In genomic region chr6:27053738-27054137, GRCh38 we compare ENCODE assay signal across 1 cellular context.
TF ChIP-seq lines count a peak whose summit lies in the region.

No MANE protein-coding gene starts in this region.

TF ChIP-seq in GM12878, 131 proteins besides CTCF, POLR2A, EP300 and RAD21 (continued from another document):
- TF ChIP-seq ZNF592 (IDR thresholded peaks at IDR 0.05) (no peak), SKIL (IDR thresholded peaks at IDR 0.05; ENCODE audit: low read depth, poor library complexity, severe bottlenecking) (no peak), PRDM15 (CRISPR knock-in tag; IDR thresholded peaks at IDR 0.05) (no peak), CHD4 (IDR thresholded peaks at IDR 0.05) (no peak), YY1 (IDR thresholded peaks at IDR 0.05; ENCODE audit: low read depth, low read length) (no peak), CREM (IDR thresholded peaks at IDR 0.05; ENCODE audit: low read depth) (no peak), ATF7 (IDR thresholded peaks at IDR 0.05; ENCODE audit: low read depth) (no peak), TAF1 (IDR thresholded peaks at IDR 0.05; ENCODE audit: borderline replicate concordance, low read depth, low read length) (no peak), KLF5 (IDR thresholded peaks at IDR 0.05; ENCODE audit: partially characterized antibody) (no peak), YBX1 (IDR thresholded peaks at IDR 0.05) (no peak), TCF7 (IDR thresholded peaks at IDR 0.05; ENCODE audit: borderline replicate concordance) (no peak)
